Comparison of ENCODE assay signal across 1 cellular context in the genomic region with DNA sequence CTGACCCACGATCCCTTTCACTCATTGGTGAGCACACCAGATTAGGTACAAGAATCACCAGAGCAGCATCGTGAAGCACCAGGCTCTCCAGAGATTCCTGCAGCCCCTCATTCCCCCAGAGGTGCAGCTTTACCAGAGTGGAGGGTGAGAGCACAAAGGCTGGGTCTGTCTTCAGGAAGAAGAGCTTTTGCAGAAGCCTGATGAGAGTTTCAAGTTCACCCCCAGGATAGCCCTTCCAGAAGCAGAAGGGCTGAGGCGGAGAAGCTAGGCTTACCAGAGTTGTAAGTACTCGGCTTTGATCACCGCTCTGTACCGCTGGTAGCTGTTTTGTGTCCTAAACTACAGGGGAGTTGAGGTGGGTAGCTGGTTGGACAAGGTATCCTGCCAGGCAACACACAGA.
TF ChIP-seq lines count a peak whose summit lies in the region.

No MANE protein-coding gene starts in this region.

TF ChIP-seq in HCT116, 20 proteins besides CTCF, POLR2A, EP300 and RAD21:
- TF ChIP-seq YY1 (IDR thresholded peaks at IDR 0.05; ENCODE audit: extremely low read depth, insufficient replicate concordance, low read depth, low read length) (no peak), ZNF274 (IDR thresholded peaks at IDR 0.05; ENCODE audit: low read depth, low read length) (no peak), EGR1 (IDR thresholded peaks at IDR 0.05; ENCODE audit: low read depth) (no peak), POLR2AphosphoS5 (IDR thresholded peaks at IDR 0.05; ENCODE audit: low read depth, low read length) (no peak), SIN3A (IDR thresholded peaks at IDR 0.05; ENCODE audit: low read depth) (no peak), CBX3 (IDR thresholded peaks at IDR 0.05; ENCODE audit: low read depth) (no peak), CEBPB (IDR thresholded peaks at IDR 0.05; ENCODE audit: low read depth) (no peak), EZH2phosphoT487 (IDR thresholded peaks at IDR 0.05; ENCODE audit: borderline replicate concordance) (no peak), JUND (IDR thresholded peaks at IDR 0.05) (no peak), SP1 (IDR thresholded peaks at IDR 0.05; ENCODE audit: low read depth) (no peak), ZFX (IDR thresholded peaks at IDR 0.05) (no peak), SRF (IDR thresholded peaks at IDR 0.05; ENCODE audit: low read depth) (no peak), ELF1 (IDR thresholded peaks at IDR 0.05; ENCODE audit: borderline replicate concordance, low read depth) (no peak), FOSL1 (IDR thresholded peaks at IDR 0.05; ENCODE audit: low read depth) (no peak), TCF7L2 (IDR thresholded peaks at IDR 0.05; ENCODE audit: borderline replicate concordance, extremely low read depth, insufficient read depth, insufficient read length) (no peak), EZH2 (IDR thresholded peaks at IDR 0.05) (no peak)
- TF ChIP-seq, protein P1, sequence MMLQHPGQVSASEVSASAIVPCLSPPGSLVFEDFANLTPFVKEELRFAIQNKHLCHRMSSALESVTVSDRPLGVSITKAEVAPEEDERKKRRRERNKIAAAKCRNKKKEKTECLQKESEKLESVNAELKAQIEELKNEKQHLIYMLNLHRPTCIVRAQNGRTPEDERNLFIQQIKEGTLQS (IDR thresholded peaks at IDR 0.05), result no peak
- TF ChIP-seq, protein P2, sequence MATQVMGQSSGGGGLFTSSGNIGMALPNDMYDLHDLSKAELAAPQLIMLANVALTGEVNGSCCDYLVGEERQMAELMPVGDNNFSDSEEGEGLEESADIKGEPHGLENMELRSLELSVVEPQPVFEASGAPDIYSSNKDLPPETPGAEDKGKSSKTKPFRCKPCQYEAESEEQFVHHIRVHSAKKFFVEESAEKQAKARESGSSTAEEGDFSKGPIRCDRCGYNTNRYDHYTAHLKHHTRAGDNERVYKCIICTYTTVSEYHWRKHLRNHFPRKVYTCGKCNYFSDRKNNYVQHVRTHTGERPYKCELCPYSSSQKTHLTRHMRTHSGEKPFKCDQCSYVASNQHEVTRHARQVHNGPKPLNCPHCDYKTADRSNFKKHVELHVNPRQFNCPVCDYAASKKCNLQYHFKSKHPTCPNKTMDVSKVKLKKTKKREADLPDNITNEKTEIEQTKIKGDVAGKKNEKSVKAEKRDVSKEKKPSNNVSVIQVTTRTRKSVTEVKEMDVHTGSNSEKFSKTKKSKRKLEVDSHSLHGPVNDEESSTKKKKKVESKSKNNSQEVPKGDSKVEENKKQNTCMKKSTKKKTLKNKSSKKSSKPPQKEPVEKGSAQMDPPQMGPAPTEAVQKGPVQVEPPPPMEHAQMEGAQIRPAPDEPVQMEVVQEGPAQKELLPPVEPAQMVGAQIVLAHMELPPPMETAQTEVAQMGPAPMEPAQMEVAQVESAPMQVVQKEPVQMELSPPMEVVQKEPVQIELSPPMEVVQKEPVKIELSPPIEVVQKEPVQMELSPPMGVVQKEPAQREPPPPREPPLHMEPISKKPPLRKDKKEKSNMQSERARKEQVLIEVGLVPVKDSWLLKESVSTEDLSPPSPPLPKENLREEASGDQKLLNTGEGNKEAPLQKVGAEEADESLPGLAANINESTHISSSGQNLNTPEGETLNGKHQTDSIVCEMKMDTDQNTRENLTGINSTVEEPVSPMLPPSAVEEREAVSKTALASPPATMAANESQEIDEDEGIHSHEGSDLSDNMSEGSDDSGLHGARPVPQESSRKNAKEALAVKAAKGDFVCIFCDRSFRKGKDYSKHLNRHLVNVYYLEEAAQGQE (IDR thresholded peaks at IDR 0.05; ENCODE audit: low read depth), result no peak
- TF ChIP-seq, protein P3, sequence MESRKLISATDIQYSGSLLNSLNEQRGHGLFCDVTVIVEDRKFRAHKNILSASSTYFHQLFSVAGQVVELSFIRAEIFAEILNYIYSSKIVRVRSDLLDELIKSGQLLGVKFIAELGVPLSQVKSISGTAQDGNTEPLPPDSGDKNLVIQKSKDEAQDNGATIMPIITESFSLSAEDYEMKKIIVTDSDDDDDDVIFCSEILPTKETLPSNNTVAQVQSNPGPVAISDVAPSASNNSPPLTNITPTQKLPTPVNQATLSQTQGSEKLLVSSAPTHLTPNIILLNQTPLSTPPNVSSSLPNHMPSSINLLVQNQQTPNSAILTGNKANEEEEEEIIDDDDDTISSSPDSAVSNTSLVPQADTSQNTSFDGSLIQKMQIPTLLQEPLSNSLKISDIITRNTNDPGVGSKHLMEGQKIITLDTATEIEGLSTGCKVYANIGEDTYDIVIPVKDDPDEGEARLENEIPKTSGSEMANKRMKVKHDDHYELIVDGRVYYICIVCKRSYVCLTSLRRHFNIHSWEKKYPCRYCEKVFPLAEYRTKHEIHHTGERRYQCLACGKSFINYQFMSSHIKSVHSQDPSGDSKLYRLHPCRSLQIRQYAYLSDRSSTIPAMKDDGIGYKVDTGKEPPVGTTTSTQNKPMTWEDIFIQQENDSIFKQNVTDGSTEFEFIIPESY (IDR thresholded peaks at IDR 0.05; ENCODE audit: extremely low read depth, insufficient replicate concordance, low read length), result no peak
TF ChIP-seq in HCT116: peak in this region for 0.
